ENCODE assay signal across 1 cellular context in genomic region chr4:113784497-113785254, GRCh38.
TF ChIP-seq lines count a peak whose summit lies in the region.

No MANE protein-coding gene starts in this region.

TF ChIP-seq in HepG2, 621 proteins besides CTCF, POLR2A, EP300 and RAD21 (continued from another document and continues in another):
- TF ChIP-seq HINFP (CRISPR knock-in tag; IDR thresholded peaks at IDR 0.05; ENCODE audit: low read depth) (no peak), BCLAF1 (IDR thresholded peaks at IDR 0.05) (no peak), ZNF557 (CRISPR knock-in tag; IDR thresholded peaks at IDR 0.05) (no peak), MYC (CRISPR knock-in tag; IDR thresholded peaks at IDR 0.05; ENCODE audit: borderline replicate concordance) (no peak), ZNF839 (CRISPR knock-in tag; IDR thresholded peaks at IDR 0.05; ENCODE audit: borderline replicate concordance) (no peak), NCOA2 (CRISPR knock-in tag; IDR thresholded peaks at IDR 0.05) (0 out of 2 replicates have a peak, but pooled peaks have one; percentile 30), ZNF20 (CRISPR knock-in tag; IDR thresholded peaks at IDR 0.05) (no peak), ARID3A (IDR thresholded peaks at IDR 0.05; ENCODE audit: low read depth, low read length) (no peak; the same call in 1 of the 2 replicates), LCORL (IDR thresholded peaks at IDR 0.05) (no peak), LCORL (CRISPR knock-in tag; IDR thresholded peaks at IDR 0.05) (0 out of 2 replicates have a peak, but pooled peaks have one; percentile 28), SP1 (IDR thresholded peaks at IDR 0.05) (no peak), SP1 (CRISPR knock-in tag; IDR thresholded peaks at IDR 0.05) (no peak), FOXA3 (CRISPR knock-in tag; IDR thresholded peaks at IDR 0.05) (peak; percentile 89), BCL6 (CRISPR knock-in tag; IDR thresholded peaks at IDR 0.05) (peak; percentile 48; the same call in 1 of the 2 replicates), TFAP4 (IDR thresholded peaks at IDR 0.05; ENCODE audit: borderline replicate concordance, low read depth) (no peak), ATF3 (CRISPR knock-in tag; IDR thresholded peaks at IDR 0.05) (0 out of 2 replicates have a peak, but pooled peaks have one; percentile 31), ZNF34 (CRISPR knock-in tag; IDR thresholded peaks at IDR 0.05; ENCODE audit: borderline replicate concordance) (no peak), ZBTB44 (CRISPR knock-in tag; IDR thresholded peaks at IDR 0.05) (no peak), KDM5A (IDR thresholded peaks at IDR 0.05; ENCODE audit: borderline replicate concordance, low read length) (no peak), TFDP2 (CRISPR knock-in tag; IDR thresholded peaks at IDR 0.05) (no peak), ZNF10 (CRISPR knock-in tag; IDR thresholded peaks at IDR 0.05; ENCODE audit: borderline replicate concordance, low read depth) (no peak), NFATC3 (CRISPR knock-in tag; IDR thresholded peaks at IDR 0.05) (no peak), CREBL2 (CRISPR knock-in tag; IDR thresholded peaks at IDR 0.05; ENCODE audit: borderline replicate concordance) (no peak), ZNF430 (CRISPR knock-in tag; IDR thresholded peaks at IDR 0.05) (no peak), TCF12 (IDR thresholded peaks at IDR 0.05) (no peak), TCF12 (CRISPR knock-in tag; IDR thresholded peaks at IDR 0.05) (no peak), GLI4 (CRISPR knock-in tag; IDR thresholded peaks at IDR 0.05; ENCODE audit: borderline replicate concordance) (no peak), ZNF703 (CRISPR knock-in tag; IDR thresholded peaks at IDR 0.05; ENCODE audit: borderline replicate concordance) (no peak), ZNF235 (CRISPR knock-in tag; IDR thresholded peaks at IDR 0.05; ENCODE audit: borderline replicate concordance) (no peak), PHF8 (CRISPR knock-in tag; IDR thresholded peaks at IDR 0.05) (no peak), RBAK (CRISPR knock-in tag; IDR thresholded peaks at IDR 0.05) (no peak), ZNF276 (CRISPR knock-in tag; IDR thresholded peaks at IDR 0.05; ENCODE audit: low read depth) (no peak), ZNF615 (CRISPR knock-in tag; IDR thresholded peaks at IDR 0.05; ENCODE audit: borderline replicate concordance) (no peak), MXD3 (CRISPR knock-in tag; IDR thresholded peaks at IDR 0.05) (no peak), ZBTB20 (CRISPR knock-in tag; IDR thresholded peaks at IDR 0.05; ENCODE audit: borderline replicate concordance, low read depth) (peak; percentile 39; the same call in 1 of the 2 replicates), CBX5 (CRISPR knock-in tag; IDR thresholded peaks at IDR 0.05; ENCODE audit: borderline replicate concordance) (no peak), PCBP2 (optimal IDR thresholded peaks at IDR 0.05; ENCODE audit: low read depth, low read length, poor library complexity, severe bottlenecking) (no peak), ZSCAN12 (CRISPR knock-in tag; IDR thresholded peaks at IDR 0.05) (no peak), ISL2 (CRISPR knock-in tag; IDR thresholded peaks at IDR 0.05) (peak; percentile 76), ZNF704 (CRISPR knock-in tag; IDR thresholded peaks at IDR 0.05; ENCODE audit: borderline replicate concordance) (no peak), CEBPZ (IDR thresholded peaks at IDR 0.05; ENCODE audit: low read length) (no peak), MAFK (conservative IDR thresholded peaks at IDR 0.05 in 1 of 2, IDR thresholded peaks at IDR 0.05 in 1 of 2; ENCODE audit: low read length in 2 of 2) (peak; percentile 59 to 79), ZNF75D (CRISPR knock-in tag; IDR thresholded peaks at IDR 0.05; ENCODE audit: borderline replicate concordance) (no peak), RORA (CRISPR knock-in tag; IDR thresholded peaks at IDR 0.05) (no peak), NFE2L2 (IDR thresholded peaks at IDR 0.05; ENCODE audit: low read length) (no peak), DR1 (CRISPR knock-in tag; IDR thresholded peaks at IDR 0.05) (no peak), PHF5A (CRISPR knock-in tag; IDR thresholded peaks at IDR 0.05; ENCODE audit: low read depth, unreplicated experiment) (peak; percentile 36), ATF5 (CRISPR knock-in tag; IDR thresholded peaks at IDR 0.05; ENCODE audit: low read depth) (no peak), MYNN (CRISPR knock-in tag; IDR thresholded peaks at IDR 0.05; ENCODE audit: low read depth) (no peak)
